In the genomic region with DNA sequence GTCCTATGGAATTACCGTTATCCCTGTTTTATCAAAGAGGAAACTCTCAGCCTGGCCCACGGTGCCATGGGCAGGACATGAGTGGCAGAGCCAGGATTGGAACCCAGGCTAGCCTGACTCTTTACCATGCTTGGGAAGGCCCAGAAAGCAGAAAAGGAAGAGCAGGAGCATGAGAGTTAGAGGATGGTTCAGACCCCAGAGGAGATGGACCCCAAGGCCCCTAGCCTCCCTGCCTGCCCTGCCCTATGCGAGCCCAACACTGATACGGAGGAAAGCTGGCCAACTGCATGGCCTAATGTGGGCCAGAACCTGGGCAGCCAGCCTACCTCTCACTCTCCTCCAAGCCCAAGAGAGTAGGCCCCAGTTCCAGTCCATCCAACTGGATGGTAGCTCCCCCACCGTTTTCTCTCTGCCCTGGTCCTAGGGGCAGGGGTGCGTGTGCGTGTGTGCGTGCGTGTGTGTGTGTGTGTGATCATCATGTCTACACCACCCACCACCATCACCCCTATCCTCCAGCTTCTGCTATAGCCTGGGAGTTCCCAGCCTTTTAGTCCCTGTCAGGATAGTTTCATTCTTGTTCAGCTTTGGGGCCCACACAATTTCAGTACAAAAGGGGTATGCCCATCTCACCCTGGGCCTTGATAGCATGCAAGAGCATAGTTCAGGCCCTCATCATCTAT, we compare ENCODE assay signal across 9 cellular contexts. TPM values are rescaled to one million over a fixed set of nuclear protein-coding genes. Genes with fewer than 3 reads are reported as not detected.
DNase-seq lines count a peak whose midpoint lies in the region; ATAC-seq, FAIRE-seq and TF ChIP-seq lines count a peak whose summit lies in the region.
"Had no signal": no experiment of that assay in that cellular context is flagged by ENCODE, and none has a peak within 500 bp of the region (broad histone marks: within the 10 kb centered on the region; RNA-seq: fewer than 3 reads in every experiment).

No MANE protein-coding gene starts in this region.

- no peaks in the 10 kb centered on the region for H3K9me3 Mint-ChIP-seq in Calu3 (ENCODE audit: low read depth, unreplicated experiment)

- BruUV-seq in Calu3 (replicated peaks; lab: Mats Ljungman, UMichigan), result no TSS peak

- H3K4me3 ChIP-seq in MM.1S (ENCODE audit: low read length) (no peak overlapping the region), coronary artery (no peak overlapping the region), smooth muscle cell (no peak overlapping the region), small intestine (ENCODE audit: low read depth in 1 of 2, low read length in 2 of 2) (no peak overlapping the region)

- FAIRE-seq in small intestine (lab: Jason Lieb, UNC), result no peak

- H3K4me1 ChIP-seq in MM.1S (ENCODE audit: low read length) (peaks cover 16% of the 10 kb centered on the region), smooth muscle cell (ENCODE audit: low read depth) (peaks cover 16% of the 10 kb centered on the region), small intestine (ENCODE audit: control insufficient read depth in 2 of 2, insufficient read depth in 1 of 2, low read depth in 1 of 2, low read length in 1 of 2) (peaks cover 0 to 10% of the 10 kb centered on the region in 2 donors)

- H3K27me3 ChIP-seq in MM.1S (replicated peaks; ENCODE audit: insufficient read depth, low read length), result no peaks in the 10 kb centered on the region
- no peaks in the 10 kb centered on the region for H3K27me3 ChIP-seq in smooth muscle cell (ENCODE audit: low read depth)
- no peaks in the 10 kb centered on the region for H3K27me3 ChIP-seq in small intestine (ENCODE audit: control insufficient read depth in 2 of 2, insufficient read depth in 2 of 2, low read length in 2 of 2)

- no peaks in the 10 kb centered on the region for H3K27me3 Mint-ChIP-seq in Calu3 (ENCODE audit: unreplicated experiment)

- DNase-seq in Calu3 (no peak), MM.1S (no peak), coronary artery (ENCODE audit: low spot score) (no peak), smooth muscle cell (lab: John Stamatoyannopoulos, UW; ENCODE audit: unreplicated experiment) (no peak), LoVo (ENCODE audit: low spot score) (no peak), small intestine (no peak), NCI-H345 (lab: John Stamatoyannopoulos, UW) (no peak)
- DNase-seq: NCI-H1105 treated with DMSO at 0.1 percent for 48 hours had no signal

- H2AFZ ChIP-seq in MM.1S (ENCODE audit: low read length), result no peak overlapping the region
- no peak overlapping the region for H2AFZ ChIP-seq in smooth muscle cell (ENCODE audit: low read depth)

- H3K9me3 ChIP-seq in MM.1S (replicated peaks; ENCODE audit: insufficient read depth, low read length) (no peaks in the 10 kb centered on the region), smooth muscle cell (replicated peaks; ENCODE audit: low read depth) (no peaks in the 10 kb centered on the region), small intestine (ENCODE audit: control insufficient read depth, low read depth) (no peaks in the 10 kb centered on the region)

- H3K27ac Mint-ChIP-seq in Calu3 (ENCODE audit: unreplicated experiment), result peak overlapping the region; percentile 98

- H3K36me3 ChIP-seq in MM.1S (replicated peaks; ENCODE audit: insufficient read depth, low read length) (no peaks in the 10 kb centered on the region), smooth muscle cell (ENCODE audit: low read depth) (no peaks in the 10 kb centered on the region), small intestine (ENCODE audit: control insufficient read depth in 2 of 2, insufficient read depth in 2 of 2, low read length in 2 of 2) (no peaks in the 10 kb centered on the region)

- H3K79me2 ChIP-seq in MM.1S (ENCODE audit: low read length) (no peaks in the 10 kb centered on the region), smooth muscle cell (ENCODE audit: low read depth) (peaks cover 41% of the 10 kb centered on the region)

- peaks cover 69% of the 10 kb centered on the region for H3K4me1 Mint-ChIP-seq in Calu3 (ENCODE audit: low read depth, unreplicated experiment)

- no peak overlapping the region for H3K4me3 Mint-ChIP-seq in Calu3 (ENCODE audit: low read depth, unreplicated experiment)

- H3K27ac ChIP-seq in MM.1S (ENCODE audit: low read length) (peak overlapping the region; percentile 66; the same call in 1 of the 2 replicates), coronary artery (peak overlapping the region; percentile 88 to 92), smooth muscle cell (ENCODE audit: low read depth) (peak overlapping the region; percentile 96), small intestine (ENCODE audit: low read depth in 1 of 2, low read length in 1 of 2) (peak overlapping the region in 1 of 2 donors; percentile 79)

- H3K9me2 ChIP-seq in MM.1S (replicated peaks; ENCODE audit: insufficient read depth, low read length), result no peaks in the 10 kb centered on the region

- 88% methylated on average over 9 of the region's 9 CpGs for WGBS in smooth muscle cell (ENCODE audit: low lambda C conversion rate)
- 84 to 91% (median 88%) methylated on average over 9 of the region's 9 CpGs for WGBS in small intestine, 3 donors

- no peaks in the 10 kb centered on the region for H4K20me1 ChIP-seq in MM.1S (ENCODE audit: insufficient read depth, low read length)
- peaks cover 4% of the 10 kb centered on the region for H4K20me1 ChIP-seq in smooth muscle cell (ENCODE audit: low read depth)

- H3K4me2 ChIP-seq in MM.1S (ENCODE audit: low read depth, low read length) (peak overlapping the region; percentile 71; the same call in 1 of the 2 replicates), smooth muscle cell (peak overlapping the region; percentile 42)

- H3K9ac ChIP-seq in MM.1S (ENCODE audit: low read length), result no peak overlapping the region
- peak overlapping the region; percentile 84 for H3K9ac ChIP-seq in smooth muscle cell (ENCODE audit: low read depth)

- CTCF ChIA-PET in Calu3 (lab: Charles Lee), result interaction anchor here (0.5 to 19.9 kb wide), 9 partner anchors 16 to 584 kb away, joined by 3 to 356 read pairs (median 8); a partner anchor contains a TSS

- H3F3A ChIP-seq in MM.1S (ENCODE audit: insufficient read depth, low read length) (peaks cover 4% of the 10 kb centered on the region; the same call in 1 of the 2 replicates), smooth muscle cell (ENCODE audit: low read depth) (peaks cover 12% of the 10 kb centered on the region)

- TF ChIP-seq CTCF in Calu3 (IDR thresholded peaks at IDR 0.05; ENCODE audit: unreplicated experiment), result no peak
- no peak for TF ChIP-seq CTCF in MM.1S (IDR thresholded peaks at IDR 0.05; ENCODE audit: low read length)
- TF ChIP-seq CTCF in coronary artery (IDR thresholded peaks at IDR 0.05), result no peak
- no peak for TF ChIP-seq CTCF in smooth muscle cell (IDR thresholded peaks at IDR 0.05; ENCODE audit: borderline replicate concordance, insufficient read depth, poor library complexity, severe bottlenecking)

- H3K36me3 Mint-ChIP-seq in Calu3 (ENCODE audit: insufficient read depth, unreplicated experiment), result peaks cover 18% of the 10 kb centered on the region

- ATAC-seq in HG03520 (IDR thresholded peaks at IDR 0.05; ENCODE audit: unreplicated experiment), result no peak

- intact Hi-C loops in Calu3 (cut with micrococcal nuclease; ENCODE audit: unreplicated experiment), result no loop called here

RNA-seq across cellular contexts. Expression of a gene that starts 15.4 kb away (rescaled TPM):
- total RNA-seq in Calu3 (2022), result 3.3 and 5.0 TPM in 2 replicates
- total RNA-seq in smooth muscle cell, result 13.5 and 13.8 TPM in 2 replicates
- 10.5 and 11.0 TPM in 2 replicates for polyA plus RNA-seq in smooth muscle cell
- 1 to 10 TPM in 1 of 3 donors, under 1 TPM in 2; under 0.01 to 1.5 (median 0.22) TPM for polyA plus RNA-seq in small intestine

RNA-seq across cellular contexts. Expression of a gene that starts 16.9 kb away (rescaled TPM):
- total RNA-seq in Calu3 (2022), result 499 and 514 TPM in 2 replicates
- total RNA-seq in smooth muscle cell, result 237 and 256 TPM in 2 replicates
- polyA plus RNA-seq in smooth muscle cell, result 626 and 674 TPM in 2 replicates
- 100 to 1,000 TPM in 2 of 3 donors, 10 to 100 TPM in 1; 89.7 to 168 (median 101) TPM for polyA plus RNA-seq in small intestine

RNA-seq across cellular contexts. Expression of a gene that starts 36.7 kb away (rescaled TPM):
- total RNA-seq in Calu3 (2022) (182 and 189 TPM in 2 replicates), smooth muscle cell (16.8 and 27.1 TPM in 2 replicates)
- polyA plus RNA-seq in smooth muscle cell (8.9 and 53.5 TPM in 2 replicates), small intestine (100 to 1,000 TPM; 140 to 216 (median 140) TPM)

RNA-seq across cellular contexts. Expression of a gene that starts 43.1 kb away (rescaled TPM):
- 69.8 and 69.9 TPM in 2 replicates for total RNA-seq in Calu3 (2022)
- 32.2 and 55.1 TPM in 2 replicates for total RNA-seq in smooth muscle cell
- 146 and 156 TPM in 2 replicates for polyA plus RNA-seq in smooth muscle cell
- polyA plus RNA-seq in small intestine, result 100 to 1,000 TPM; 132 to 226 (median 165) TPM

RNA-seq across cellular contexts. Expression of a gene that starts 44.0 kb away (rescaled TPM):
- total RNA-seq in Calu3 (2022) (60.0 and 77.3 TPM in 2 replicates), smooth muscle cell (18.1 and 18.8 TPM in 2 replicates)
- polyA plus RNA-seq in smooth muscle cell (19.4 and 23.3 TPM in 2 replicates), small intestine (10 to 100 TPM; 14.1 to 22.0 (median 18.8) TPM)
